ENCODE assay signal across 18 cellular contexts in genomic region chr20:39040116-39040515, GRCh38.
DNase-seq lines count a peak whose midpoint lies in the region; ATAC-seq, FAIRE-seq and TF ChIP-seq lines count a peak whose summit lies in the region.
"Had no signal": no experiment of that assay in that cellular context is flagged by ENCODE, and none has a peak within 500 bp of the region (broad histone marks: within the 10 kb centered on the region; RNA-seq: fewer than 3 reads in every experiment).

No MANE protein-coding gene starts in this region.

- ATAC-seq in stimulated activated memory B cell treated with anti-CD40 and anti-IgM and Interleukin-4, amounts not matched to agents 10 μg/mL and 1 μg/mL and 100 μg/mL, for 72 hours = no peak

- H3K36me3 Mint-ChIP-seq in endothelial cell (ENCODE audit: low read depth, unreplicated experiment) = peaks cover 25% of the 10 kb centered on the region
- peaks cover 64% of the 10 kb centered on the region for H3K36me3 Mint-ChIP-seq in stimulated activated memory B cell treated with anti-CD40 and anti-IgM and Interleukin-4, amounts not matched to agents 10 μg/mL and 1 μg/mL and 100 μg/mL, for 72 hours

- peak; percentile 4 for FAIRE-seq in HTR-8/SVneo (lab: Jason Lieb, UNC)
- FAIRE-seq: A549, GM12892 had no signal

- no peak overlapping the region for H3K4me3 ChIP-seq in muscle layer of duodenum (ENCODE audit: low read depth in 1 of 2, low read length in 2 of 2)
- H3K4me3 ChIP-seq: A549, HAP-1 had no signal

- CTCF ChIA-PET in RWPE1 (lab: Yijun Ruan, JAX) = interaction anchor here (1.1 to 3.2 kb wide), 3 partner anchors 10 to 145 kb away, joined by 3 to 36 read pairs (median 5); no protein-coding TSS in a partner anchor

- H3K27me3 Mint-ChIP-seq in endothelial cell (ENCODE audit: unreplicated experiment) = peaks cover 6% of the 10 kb centered on the region
- no peaks in the 10 kb centered on the region for H3K27me3 Mint-ChIP-seq in stimulated activated memory B cell treated with anti-CD40 and anti-IgM and Interleukin-4, amounts not matched to agents 10 μg/mL and 1 μg/mL and 100 μg/mL, for 72 hours
- H3K27me3 Mint-ChIP-seq: CD4-positive, alpha-beta memory T cell had no signal

- H3K27ac ChIP-seq in RWPE1 = peak overlapping the region; percentile 72; the same call in 1 of the 2 replicates
- peak overlapping the region; percentile 93 for H3K27ac ChIP-seq in muscle layer of duodenum (ENCODE audit: low read length)
- H3K27ac ChIP-seq: A549, C4-2B had no signal

- POLR2A ChIA-PET in RWPE1 (lab: Yijun Ruan, JAX; ENCODE audit: low non-redundant PET) = no interaction called here

- H3K27me3 ChIP-seq in muscle layer of duodenum (ENCODE audit: low read depth, low read length) = no peaks in the 10 kb centered on the region
- H3K27me3 ChIP-seq: BE2C had no signal

- no peak for DNase-seq in HTR-8/SVneo (ENCODE audit: insufficient read length, low spot score)
- DNase-seq in RWPE1 (ENCODE audit: low spot score) = no peak
- no peak for DNase-seq in endothelial cell (ENCODE audit: low spot score)
- no peak for DNase-seq in T-helper 1 cell
- no peak for DNase-seq in SKM-1 treated with dmso at 0.1 percent for 144 hours (lab: John Stamatoyannopoulos, UW; ENCODE audit: unreplicated experiment)
- DNase-seq: CD4-positive, alpha-beta memory T cell; DMS153; DMS79 treated with DMSO at 0.1 percent for 48 hours; GDM1; GOT3; IMR-90 had no signal

- H3K36me3 ChIP-seq in muscle layer of duodenum (ENCODE audit: control insufficient read depth in 1 of 2, insufficient read depth in 2 of 2, low read length in 2 of 2) = peaks cover 32 to 43% of the 10 kb centered on the region in 2 donors

- H3K4me3 Mint-ChIP-seq in endothelial cell (ENCODE audit: unreplicated experiment) = peak overlapping the region; percentile 37
- H3K4me3 Mint-ChIP-seq in stimulated activated memory B cell treated with anti-CD40 and anti-IgM and Interleukin-4, amounts not matched to agents 10 μg/mL and 1 μg/mL and 100 μg/mL, for 72 hours = no peak overlapping the region
- H3K4me3 Mint-ChIP-seq: CD4-positive, alpha-beta memory T cell had no signal

- H3K4me1 Mint-ChIP-seq in endothelial cell (ENCODE audit: unreplicated experiment) = no peaks in the 10 kb centered on the region
- no peaks in the 10 kb centered on the region for H3K4me1 Mint-ChIP-seq in stimulated activated memory B cell treated with anti-CD40 and anti-IgM and Interleukin-4, amounts not matched to agents 10 μg/mL and 1 μg/mL and 100 μg/mL, for 72 hours
- H3K4me1 Mint-ChIP-seq: CD4-positive, alpha-beta memory T cell had no signal

- no peak overlapping the region for H3K27ac Mint-ChIP-seq in endothelial cell (ENCODE audit: unreplicated experiment)
- no peak overlapping the region for H3K27ac Mint-ChIP-seq in stimulated activated memory B cell treated with anti-CD40 and anti-IgM and Interleukin-4, amounts not matched to agents 10 μg/mL and 1 μg/mL and 100 μg/mL, for 72 hours
- H3K27ac Mint-ChIP-seq: CD4-positive, alpha-beta memory T cell had no signal

- peaks cover 0 to 9% of the 10 kb centered on the region in 2 donors for H3K4me1 ChIP-seq in muscle layer of duodenum (ENCODE audit: control insufficient read depth in 1 of 2, insufficient read depth in 2 of 2, low read length in 2 of 2)
- H3K4me1 ChIP-seq: A549, HAP-1 had no signal

- no peaks in the 10 kb centered on the region for H3K9me3 ChIP-seq in muscle layer of duodenum (ENCODE audit: control insufficient read depth in 1 of 2, low read length in 2 of 2)
- H3K9me3 ChIP-seq: A549, BE2C, HAP-1 had no signal

- H3K9me3 Mint-ChIP-seq in endothelial cell (ENCODE audit: unreplicated experiment) = no peaks in the 10 kb centered on the region
- no peaks in the 10 kb centered on the region for H3K9me3 Mint-ChIP-seq in stimulated activated memory B cell treated with anti-CD40 and anti-IgM and Interleukin-4, amounts not matched to agents 10 μg/mL and 1 μg/mL and 100 μg/mL, for 72 hours
- H3K9me3 Mint-ChIP-seq: CD4-positive, alpha-beta memory T cell had no signal

- TF ChIP-seq CTCF in RWPE1 (conservative IDR thresholded peaks at IDR 0.05; ENCODE audit: low read depth) (no peak), endothelial cell (IDR thresholded peaks at IDR 0.05; ENCODE audit: unreplicated experiment) (no peak)
